ENCODE assay signal across 1 cellular context in the genomic region with DNA sequence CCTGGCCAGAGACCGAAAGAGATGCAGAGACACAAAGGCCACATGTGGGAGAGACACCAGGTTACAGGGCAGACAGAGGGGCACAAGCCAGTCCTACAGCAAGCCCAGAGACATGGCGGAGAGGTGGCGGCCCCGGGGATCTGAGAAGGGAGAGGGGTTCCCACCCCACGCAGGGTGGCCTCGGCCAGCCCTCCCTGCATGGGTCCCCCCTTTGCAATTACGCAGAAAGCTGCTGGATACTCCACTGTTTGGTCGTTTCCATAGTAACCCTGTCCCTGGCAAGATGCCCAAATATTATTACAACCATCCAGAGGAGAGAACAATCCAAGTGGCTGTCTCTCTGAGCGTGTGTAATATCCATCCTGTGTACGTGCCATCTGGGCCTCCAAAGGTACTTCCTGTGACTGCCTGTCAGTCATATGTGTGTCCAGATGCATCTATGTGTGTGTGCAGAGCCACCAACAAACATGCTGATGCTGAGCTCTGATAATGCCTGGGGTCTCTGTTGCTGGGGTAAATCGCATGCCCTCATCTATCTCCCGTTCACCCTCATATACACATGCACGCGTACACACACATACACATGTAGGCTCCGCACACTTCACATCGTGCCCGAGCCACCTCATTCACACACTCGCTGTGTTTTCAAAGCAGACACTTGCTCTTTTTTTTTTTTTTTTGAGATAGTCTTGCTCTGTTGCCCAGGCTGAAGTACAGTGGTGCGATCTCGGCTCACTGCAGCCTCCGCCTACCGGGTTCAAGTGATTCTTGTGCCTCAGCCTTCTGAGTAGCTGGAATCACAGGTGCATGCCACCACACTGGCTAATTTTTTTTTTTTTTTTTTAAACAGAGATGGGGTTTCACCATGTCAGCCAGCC.
TF ChIP-seq lines count a peak whose summit lies in the region.

No MANE protein-coding gene starts in this region.

TF ChIP-seq in GM23338, 12 proteins besides CTCF, POLR2A, EP300 and RAD21 (continued from another document):
- TF ChIP-seq, protein P1, sequence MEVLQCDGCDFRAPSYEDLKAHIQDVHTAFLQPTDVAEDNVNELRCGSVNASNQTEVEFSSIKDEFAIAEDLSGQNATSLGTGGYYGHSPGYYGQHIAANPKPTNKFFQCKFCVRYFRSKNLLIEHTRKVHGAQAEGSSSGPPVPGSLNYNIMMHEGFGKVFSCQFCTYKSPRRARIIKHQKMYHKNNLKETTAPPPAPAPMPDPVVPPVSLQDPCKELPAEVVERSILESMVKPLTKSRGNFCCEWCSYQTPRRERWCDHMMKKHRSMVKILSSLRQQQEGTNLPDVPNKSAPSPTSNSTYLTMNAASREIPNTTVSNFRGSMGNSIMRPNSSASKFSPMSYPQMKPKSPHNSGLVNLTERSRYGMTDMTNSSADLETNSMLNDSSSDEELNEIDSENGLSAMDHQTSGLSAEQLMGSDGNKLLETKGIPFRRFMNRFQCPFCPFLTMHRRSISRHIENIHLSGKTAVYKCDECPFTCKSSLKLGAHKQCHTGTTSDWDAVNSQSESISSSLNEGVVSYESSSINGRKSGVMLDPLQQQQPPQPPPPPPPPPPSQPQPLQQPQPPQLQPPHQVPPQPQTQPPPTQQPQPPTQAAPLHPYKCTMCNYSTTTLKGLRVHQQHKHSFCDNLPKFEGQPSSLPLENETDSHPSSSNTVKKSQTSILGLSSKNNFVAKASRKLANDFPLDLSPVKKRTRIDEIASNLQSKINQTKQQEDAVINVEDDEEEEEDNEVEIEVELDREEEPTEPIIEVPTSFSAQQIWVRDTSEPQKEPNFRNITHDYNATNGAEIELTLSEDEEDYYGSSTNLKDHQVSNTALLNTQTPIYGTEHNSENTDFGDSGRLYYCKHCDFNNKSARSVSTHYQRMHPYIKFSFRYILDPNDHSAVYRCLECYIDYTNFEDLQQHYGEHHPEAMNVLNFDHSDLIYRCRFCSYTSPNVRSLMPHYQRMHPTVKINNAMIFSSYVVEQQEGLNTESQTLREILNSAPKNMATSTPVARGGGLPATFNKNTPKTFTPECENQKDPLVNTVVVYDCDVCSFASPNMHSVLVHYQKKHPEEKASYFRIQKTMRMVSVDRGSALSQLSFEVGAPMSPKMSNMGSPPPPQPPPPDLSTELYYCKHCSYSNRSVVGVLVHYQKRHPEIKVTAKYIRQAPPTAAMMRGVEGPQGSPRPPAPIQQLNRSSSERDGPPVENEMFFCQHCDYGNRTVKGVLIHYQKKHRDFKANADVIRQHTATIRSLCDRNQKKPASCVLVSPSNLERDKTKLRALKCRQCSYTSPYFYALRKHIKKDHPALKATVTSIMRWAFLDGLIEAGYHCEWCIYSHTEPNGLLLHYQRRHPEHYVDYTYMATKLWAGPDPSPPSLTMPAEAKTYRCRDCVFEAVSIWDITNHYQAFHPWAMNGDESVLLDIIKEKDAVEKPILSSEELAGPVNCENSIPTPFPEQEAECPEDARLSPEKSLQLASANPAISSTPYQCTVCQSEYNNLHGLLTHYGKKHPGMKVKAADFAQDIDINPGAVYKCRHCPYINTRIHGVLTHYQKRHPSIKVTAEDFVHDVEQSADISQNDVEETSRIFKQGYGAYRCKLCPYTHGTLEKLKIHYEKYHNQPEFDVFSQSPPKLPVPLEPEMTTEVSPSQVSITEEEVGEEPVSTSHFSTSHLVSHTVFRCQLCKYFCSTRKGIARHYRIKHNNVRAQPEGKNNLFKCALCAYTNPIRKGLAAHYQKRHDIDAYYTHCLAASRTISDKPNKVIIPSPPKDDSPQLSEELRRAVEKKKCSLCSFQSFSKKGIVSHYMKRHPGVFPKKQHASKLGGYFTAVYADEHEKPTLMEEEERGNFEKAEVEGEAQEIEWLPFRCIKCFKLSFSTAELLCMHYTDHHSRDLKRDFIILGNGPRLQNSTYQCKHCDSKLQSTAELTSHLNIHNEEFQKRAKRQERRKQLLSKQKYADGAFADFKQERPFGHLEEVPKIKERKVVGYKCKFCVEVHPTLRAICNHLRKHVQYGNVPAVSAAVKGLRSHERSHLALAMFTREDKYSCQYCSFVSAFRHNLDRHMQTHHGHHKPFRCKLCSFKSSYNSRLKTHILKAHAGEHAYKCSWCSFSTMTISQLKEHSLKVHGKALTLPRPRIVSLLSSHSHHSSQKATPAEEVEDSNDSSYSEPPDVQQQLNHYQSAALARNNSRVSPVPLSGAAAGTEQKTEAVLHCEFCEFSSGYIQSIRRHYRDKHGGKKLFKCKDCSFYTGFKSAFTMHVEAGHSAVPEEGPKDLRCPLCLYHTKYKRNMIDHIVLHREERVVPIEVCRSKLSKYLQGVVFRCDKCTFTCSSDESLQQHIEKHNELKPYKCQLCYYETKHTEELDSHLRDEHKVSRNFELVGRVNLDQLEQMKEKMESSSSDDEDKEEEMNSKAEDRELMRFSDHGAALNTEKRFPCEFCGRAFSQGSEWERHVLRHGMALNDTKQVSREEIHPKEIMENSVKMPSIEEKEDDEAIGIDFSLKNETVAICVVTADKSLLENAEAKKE (CRISPR knock-in tag; IDR thresholded peaks at IDR 0.05): no peak
- TF ChIP-seq STAT1 (IDR thresholded peaks at IDR 0.05; ENCODE audit: unreplicated experiment) (no peak), ZNF114 (CRISPR knock-in tag; IDR thresholded peaks at IDR 0.05) (no peak), JUNB (IDR thresholded peaks at IDR 0.05; ENCODE audit: unreplicated experiment) (no peak), NANOG (IDR thresholded peaks at IDR 0.05; ENCODE audit: borderline replicate concordance) (no peak), EZH2 (IDR thresholded peaks at IDR 0.05; ENCODE audit: low read depth, unreplicated experiment) (no peak), POLR2AphosphoS5 (IDR thresholded peaks at IDR 0.05; ENCODE audit: low read depth) (no peak), ETS1 (IDR thresholded peaks at IDR 0.05) (no peak), CREB1 (CRISPR knock-in tag; IDR thresholded peaks at IDR 0.05; ENCODE audit: low read depth) (no peak), EZH2phosphoT487 (IDR thresholded peaks at IDR 0.05; ENCODE audit: unreplicated experiment) (no peak)
- TF ChIP-seq, protein P2, sequence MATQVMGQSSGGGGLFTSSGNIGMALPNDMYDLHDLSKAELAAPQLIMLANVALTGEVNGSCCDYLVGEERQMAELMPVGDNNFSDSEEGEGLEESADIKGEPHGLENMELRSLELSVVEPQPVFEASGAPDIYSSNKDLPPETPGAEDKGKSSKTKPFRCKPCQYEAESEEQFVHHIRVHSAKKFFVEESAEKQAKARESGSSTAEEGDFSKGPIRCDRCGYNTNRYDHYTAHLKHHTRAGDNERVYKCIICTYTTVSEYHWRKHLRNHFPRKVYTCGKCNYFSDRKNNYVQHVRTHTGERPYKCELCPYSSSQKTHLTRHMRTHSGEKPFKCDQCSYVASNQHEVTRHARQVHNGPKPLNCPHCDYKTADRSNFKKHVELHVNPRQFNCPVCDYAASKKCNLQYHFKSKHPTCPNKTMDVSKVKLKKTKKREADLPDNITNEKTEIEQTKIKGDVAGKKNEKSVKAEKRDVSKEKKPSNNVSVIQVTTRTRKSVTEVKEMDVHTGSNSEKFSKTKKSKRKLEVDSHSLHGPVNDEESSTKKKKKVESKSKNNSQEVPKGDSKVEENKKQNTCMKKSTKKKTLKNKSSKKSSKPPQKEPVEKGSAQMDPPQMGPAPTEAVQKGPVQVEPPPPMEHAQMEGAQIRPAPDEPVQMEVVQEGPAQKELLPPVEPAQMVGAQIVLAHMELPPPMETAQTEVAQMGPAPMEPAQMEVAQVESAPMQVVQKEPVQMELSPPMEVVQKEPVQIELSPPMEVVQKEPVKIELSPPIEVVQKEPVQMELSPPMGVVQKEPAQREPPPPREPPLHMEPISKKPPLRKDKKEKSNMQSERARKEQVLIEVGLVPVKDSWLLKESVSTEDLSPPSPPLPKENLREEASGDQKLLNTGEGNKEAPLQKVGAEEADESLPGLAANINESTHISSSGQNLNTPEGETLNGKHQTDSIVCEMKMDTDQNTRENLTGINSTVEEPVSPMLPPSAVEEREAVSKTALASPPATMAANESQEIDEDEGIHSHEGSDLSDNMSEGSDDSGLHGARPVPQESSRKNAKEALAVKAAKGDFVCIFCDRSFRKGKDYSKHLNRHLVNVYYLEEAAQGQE (IDR thresholded peaks at IDR 0.05; ENCODE audit: unreplicated experiment): no peak
